In genomic region chr6:163414367-163415175, GRCh38 we compare ENCODE assay signal across 8 cellular contexts. TPM values are rescaled to one million over a fixed set of nuclear protein-coding genes. Genes with fewer than 3 reads are reported as not detected.
DNase-seq lines count a peak whose midpoint lies in the region; ATAC-seq, FAIRE-seq and TF ChIP-seq lines count a peak whose summit lies in the region.

TSS of gene QKI (plus strand) at chr6:163414718. CDS start at chr6:163415194, 476 bp downstream.

- no peaks in the 10 kb centered on the region for H3K27me3 Mint-ChIP-seq in chondrocyte (ENCODE audit: low read depth)

- TF ChIP-seq CTCF in chondrocyte (IDR thresholded peaks at IDR 0.05) = no peak

- H3K9me3 Mint-ChIP-seq in chondrocyte (ENCODE audit: low read depth) = no peaks in the 10 kb centered on the region

- peak; percentile 92 for DNase-seq in NCI-H146 (lab: John Stamatoyannopoulos, UW)
- peak; percentile 75 for DNase-seq in activated CD4-positive, alpha-beta T cell treated with anti-CD3 and anti-CD28 coated beads for 1 hour
- no peak for DNase-seq in chondrocyte (ENCODE audit: low spot score)
- DNase-seq in left colon = peak; percentile 75 to 83
- DNase-seq in stimulated activated CD4-positive, alpha-beta T cell treated with anti-CD3 and anti-CD28 coated beads, Interleukin-1b, Interleukin-23, amount 100 ng/mL, for 4 hours (ENCODE audit: low read depth in 2 of 2) = peak; percentile 77 to 83
- no peak for DNase-seq in HTR-8/SVneo (ENCODE audit: insufficient read length, low spot score)

- intact Hi-C loops in left colon (cut with DNase I, micrococcal nuclease) = no loop called here

- H3K4me3 Mint-ChIP-seq in chondrocyte (ENCODE audit: unreplicated experiment) = peak within 1 kb of the TSS; percentile 82

- TF ChIP-seq POLR2A in GM15510 (IDR thresholded peaks at IDR 0.05; ENCODE audit: borderline replicate concordance, extremely low read depth, insufficient read length) = peak; percentile 71

- peaks cover 31% of the 10 kb centered on the region for H3K4me1 Mint-ChIP-seq in chondrocyte (ENCODE audit: low read depth)

- no peak for FAIRE-seq in HTR-8/SVneo (lab: Jason Lieb, UNC)

- H3K27ac Mint-ChIP-seq in chondrocyte (ENCODE audit: unreplicated experiment) = peak within 1 kb of the TSS; percentile 97

- peaks cover 3% of the 10 kb centered on the region for H3K36me3 Mint-ChIP-seq in chondrocyte (ENCODE audit: low read depth)

- ATAC-seq in HG02571 (IDR thresholded peaks at IDR 0.05; ENCODE audit: unreplicated experiment) = peak; percentile 39
- peak; percentile 45 for ATAC-seq in left colon

RNA-seq across cellular contexts. Expression of gene QKI, which starts in this region (rescaled TPM):
- 189 to 266 TPM (median 195 TPM) in 3 replicates for total RNA-seq in chondrocyte
- total RNA-seq in left colon = 10 to 100 TPM; 12.9 to 31.8 TPM

Comparison
In these comparisons a context has a peak if more than half of its experiments do, and no peak if none do; other contexts are left out.
1. DNase-seq: peak in NCI-H146 (single experiment), activated CD4-positive, alpha-beta T cell treated with anti-CD3 and anti-CD28 coated beads for 1 hour (single experiment), left colon (2 of 2) and stimulated activated CD4-positive, alpha-beta T cell treated with anti-CD3 and anti-CD28 coated beads, Interleukin-1b, Interleukin-23, amount 100 ng/mL, for 4 hours (2 of 2); none in chondrocyte (single experiment) and HTR-8/SVneo (single experiment).